14 cellular contexts compared by ENCODE assay signal in the genomic region with DNA sequence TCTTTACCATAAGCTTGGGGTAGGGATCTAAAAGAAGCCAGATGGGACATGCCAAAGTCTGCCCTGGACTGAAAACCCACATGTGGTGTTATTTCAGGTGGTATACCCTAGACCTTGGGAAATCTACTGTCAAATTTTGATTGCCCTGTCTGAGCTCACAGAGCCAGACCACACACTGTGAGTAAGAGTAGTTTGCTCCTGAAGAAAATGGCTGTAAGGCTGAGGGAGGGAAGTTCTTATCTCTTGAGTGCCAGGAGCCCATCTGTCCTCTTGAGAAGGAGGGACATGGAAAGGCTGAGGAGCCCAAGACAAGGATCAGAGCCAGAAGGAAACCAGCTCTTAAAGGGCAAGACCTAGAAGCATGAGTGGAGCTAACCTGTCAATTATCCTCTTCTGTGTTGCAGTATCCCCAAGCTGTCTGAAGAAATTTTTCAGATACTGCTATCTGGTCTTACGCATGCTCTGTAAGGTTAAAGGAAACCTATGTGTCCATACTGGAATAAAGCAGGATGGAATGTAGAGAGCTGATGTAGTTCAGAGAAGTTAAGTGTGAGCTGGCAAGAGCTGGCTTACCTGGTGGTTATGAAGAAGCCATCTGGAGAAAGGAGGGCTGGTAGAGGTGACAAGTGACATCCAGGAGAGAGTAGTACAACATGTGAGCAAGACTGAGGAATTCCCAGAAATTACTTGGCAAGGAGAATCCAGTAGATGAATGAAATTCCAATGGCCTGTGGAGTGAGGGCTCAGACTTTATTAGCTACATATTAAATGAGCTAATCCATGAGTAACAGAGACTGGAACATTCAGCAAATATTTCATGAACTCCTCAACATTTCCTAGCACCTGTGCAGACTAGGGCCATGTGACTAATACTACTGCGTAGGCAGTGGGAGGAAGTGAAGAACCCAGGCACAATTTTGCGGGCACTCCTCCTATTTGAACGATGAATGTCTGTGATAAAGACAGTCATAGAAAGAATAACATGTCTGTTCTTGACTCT.
DNase-seq lines count a peak whose midpoint lies in the region; ATAC-seq and TF ChIP-seq lines count a peak whose summit lies in the region.
"Had no signal": no experiment of that assay in that cellular context is flagged by ENCODE, and none has a peak within 500 bp of the region (broad histone marks: within the 10 kb centered on the region; RNA-seq: fewer than 3 reads in every experiment).

No MANE protein-coding gene starts in this region.

- no peak overlapping the region for H3K14ac ChIP-seq in IMR-90 (replicated peaks; ENCODE audit: low read depth, low read length)

- H2BK5ac ChIP-seq in IMR-90 (ENCODE audit: low read depth, low read length, poor library complexity, severe bottlenecking): no peak overlapping the region

- H3K18ac ChIP-seq in IMR-90 (ENCODE audit: low read depth, low read length): no peak overlapping the region

- H2AFZ ChIP-seq in IMR-90 (replicated peaks; ENCODE audit: low read length, poor library complexity): no peak overlapping the region

- H3K79me1 ChIP-seq in IMR-90 (ENCODE audit: low read depth in 1 of 2, low read length in 2 of 2): no peaks in the 10 kb centered on the region

- H4K20me1 ChIP-seq in IMR-90 (ENCODE audit: insufficient read depth, low read length): no peaks in the 10 kb centered on the region

- H3K9me3 ChIP-seq in IMR-90 (ENCODE audit: control insufficient read depth, insufficient read depth, low read length) (no peaks in the 10 kb centered on the region), body of pancreas (peaks cover 0 to 6% (median 0%) of the 10 kb centered on the region in 3 donors), lung (ENCODE audit: control insufficient read depth in 2 of 2, insufficient read depth in 1 of 2, low read length in 1 of 2) (peaks cover 3 to 5% of the 10 kb centered on the region in 2 donors)
- H3K9me3 ChIP-seq: neutrophil, vagina had no signal

- H2AK9ac ChIP-seq in IMR-90 (replicated peaks; ENCODE audit: low read depth, low read length, poor library complexity): no peak overlapping the region

- no peak overlapping the region for H2BK15ac ChIP-seq in IMR-90 (ENCODE audit: low read depth, low read length)

- no peak overlapping the region for H3K56ac ChIP-seq in IMR-90 (ENCODE audit: extremely low read depth, insufficient read depth, low read length)

- no peak overlapping the region for H4K8ac ChIP-seq in IMR-90 (ENCODE audit: low read depth in 2 of 2, low read length in 2 of 2)

- CTCF ChIA-PET in IMR-90 (lab: Yijun Ruan, JAX): no interaction called here

- no peak overlapping the region for H3K4me2 ChIP-seq in IMR-90 (ENCODE audit: low read depth, low read length)

- H3K4me3 ChIP-seq in IMR-90 (ENCODE audit: insufficient read depth, low read depth, low read length): no peak overlapping the region
- no peak overlapping the region for H3K4me3 ChIP-seq in body of pancreas
- no peak overlapping the region for H3K4me3 ChIP-seq in lung
- H3K4me3 ChIP-seq: vagina had no signal

- TF ChIP-seq POLR2A in IMR-90 (IDR thresholded peaks at IDR 0.05; ENCODE audit: low read depth, low read length) (no peak), body of pancreas (IDR thresholded peaks at IDR 0.05) (peak in 1 of 3 donors; percentile 16)

- no peak for TF ChIP-seq RAD21 in IMR-90 (IDR thresholded peaks at IDR 0.05; ENCODE audit: low read length)

- H2AK5ac ChIP-seq in IMR-90 (ENCODE audit: low read depth, low read length): no peak overlapping the region

- dilution Hi-C loops in IMR-90 (cut with HindIII; ENCODE audit: low sequenced_read_pairs, unreplicated experiment): no loop called here

- H4K5ac ChIP-seq in IMR-90 (ENCODE audit: low read depth, low read length): no peak overlapping the region

- H2BK120ac ChIP-seq in IMR-90 (ENCODE audit: low read depth, low read length): no peak overlapping the region

- TF ChIP-seq CTCF in IMR-90 (conservative IDR thresholded peaks at IDR 0.05; ENCODE audit: low read depth, low read length) (no peak), body of pancreas (IDR thresholded peaks at IDR 0.05) (no peak), lung (IDR thresholded peaks at IDR 0.05; ENCODE audit: control extremely low read depth, extremely low read depth) (no peak)

- H3K9me1 ChIP-seq in IMR-90 (ENCODE audit: insufficient read depth, low read length): no peaks in the 10 kb centered on the region

- ATAC-seq in IMR-90 (ENCODE audit: low read depth) (no peak), body of pancreas (peak; percentile 91), lung (ENCODE audit: insufficient read depth, low FRiP score) (peak; percentile 47), HG03469 (IDR thresholded peaks at IDR 0.05; ENCODE audit: unreplicated experiment) (no peak), GM18909 (IDR thresholded peaks at IDR 0.05; ENCODE audit: poor library complexity, unreplicated experiment) (no peak)
- ATAC-seq: activated naive CD8-positive, alpha-beta T cell treated with anti-CD3 and anti-CD28 coated beads, Interleukin-2, amount 50 U/mL, for 24 hours; activated T-cell treated with anti-CD3 and anti-CD28 coated beads, Interleukin-2, amount 50 U/mL, for 72 hours; stimulated activated naive B cell treated with anti-CD40 and anti-IgM and Interleukin-4, amounts not matched to agents 10 μg/mL and 1 μg/mL and 100 μg/mL, for 72 hours had no signal

- H3K4ac ChIP-seq in IMR-90 (ENCODE audit: low read depth, low read length): no peak overlapping the region

- no peaks in the 10 kb centered on the region for H3K4me1 ChIP-seq in IMR-90 (ENCODE audit: control insufficient read depth, insufficient read depth, low read length)
- H3K4me1 ChIP-seq in body of pancreas: peaks cover 11% of the 10 kb centered on the region
- no peaks in the 10 kb centered on the region for H3K4me1 ChIP-seq in lung (ENCODE audit: control insufficient read depth in 2 of 2, insufficient read depth in 2 of 2, low read length in 2 of 2)
- H3K4me1 ChIP-seq: vagina had no signal

- H3K36me3 ChIP-seq in IMR-90 (ENCODE audit: control insufficient read depth, insufficient read depth, low read length): no peaks in the 10 kb centered on the region
- H3K36me3 ChIP-seq in body of pancreas (replicated peaks in 1 of 2; ENCODE audit: insufficient read depth in 1 of 2, low read depth in 2 of 2): no peaks in the 10 kb centered on the region
- H3K36me3 ChIP-seq in lung (ENCODE audit: control insufficient read depth in 2 of 2, insufficient read depth in 2 of 2, low read length in 2 of 2): no peaks in the 10 kb centered on the region
- H3K36me3 ChIP-seq: neutrophil, vagina had no signal

- H3K23ac ChIP-seq in IMR-90 (ENCODE audit: low read depth, low read length): no peak overlapping the region

- H3K27me3 ChIP-seq in IMR-90 (ENCODE audit: control insufficient read depth, insufficient read depth, low read length): no peaks in the 10 kb centered on the region
- no peaks in the 10 kb centered on the region for H3K27me3 ChIP-seq in body of pancreas
- H3K27me3 ChIP-seq in lung (ENCODE audit: control insufficient read depth, insufficient read depth): no peaks in the 10 kb centered on the region
- H3K27me3 ChIP-seq: neutrophil, vagina had no signal

- no peak overlapping the region for H3K9ac ChIP-seq in IMR-90 (ENCODE audit: low read depth, low read length)

- POLR2A ChIA-PET in IMR-90 (lab: Charles Lee; ENCODE audit: unreplicated experiment): no interaction called here

- BruUV-seq in IMR-90 (replicated peaks; lab: Mats Ljungman, UMichigan): no TSS peak

- no peak overlapping the region for H3K27ac ChIP-seq in IMR-90 (ENCODE audit: insufficient read depth, low read length)
- peak overlapping the region in 2 of 4 donors; percentile 58 to 69 for H3K27ac ChIP-seq in body of pancreas
- H3K27ac ChIP-seq in lung (ENCODE audit: low read depth in 1 of 2, low read length in 1 of 2): no peak overlapping the region
- H3K27ac ChIP-seq: neutrophil, vagina had no signal

- no peak overlapping the region for H4K91ac ChIP-seq in IMR-90 (ENCODE audit: insufficient read depth, low read depth, low read length)

- no peak overlapping the region for H2BK20ac ChIP-seq in IMR-90 (ENCODE audit: low read depth, low read length)

- DNase-seq in ACHN: peak; percentile 95
- peak; percentile 1 for DNase-seq in IMR-90
- peak in 2 of 4 donors; percentile 25 to 39 for DNase-seq in body of pancreas
- DNase-seq in lung (ENCODE audit: low spot score): no peak
- DNase-seq in stimulated activated CD4-positive, alpha-beta T cell treated with anti-CD3 and anti-CD28 coated beads, Interleukin-4, amount 100 ng/mL, for 24 hours: no peak
- no peak for DNase-seq in MV-4-11 (lab: John Stamatoyannopoulos, UW)
- DNase-seq: activated CD4-positive, alpha-beta memory T cell treated with anti-CD3 and anti-CD28 coated beads for 36 hours; activated naive CD8-positive, alpha-beta T cell treated with anti-CD3 and anti-CD28 coated beads, Interleukin-2, amount 50 U/mL, for 24 hours; activated T-cell treated with anti-CD3 and anti-CD28 coated beads, Interleukin-2, amount 50 U/mL, for 72 hours; stimulated activated naive B cell treated with anti-CD40 and anti-IgM and Interleukin-4, amounts not matched to agents 10 μg/mL and 1 μg/mL and 100 μg/mL, for 72 hours had no signal

- no CpG with 5 or more reads among the region's 4 CpGs for WGBS in IMR-90 (ENCODE audit: extremely low coverage in 2 of 2, insufficient read length in 1 of 2), 2 experiments
- WGBS in body of pancreas, 2 donors: 68 to 85% methylated on average over 4 of the region's 4 CpGs
- 88 to 95% methylated on average over 4 of the region's 4 CpGs for WGBS in lung, 2 donors

- intact Hi-C loops in IMR-90 (cut with micrococcal nuclease) (no loop called here), body of pancreas (cut with DNase I) (no loop called here)

- in situ Hi-C loops in ACHN (cut with HindIII; ENCODE audit: low pct_ligation_motif_present, low pct_unique_long_range_greater_than_20kb, low sequenced_read_pairs) (no loop called here), IMR-90 (cut with MboI; ENCODE audit: low sequenced_read_pairs) (no loop called here)

TF ChIP-seq in IMR-90, 13 proteins besides CTCF, POLR2A, EP300 and RAD21:
- no peak for TF ChIP-seq MAFK (IDR thresholded peaks at IDR 0.05; ENCODE audit: low read depth, low read length)
- no peak for TF ChIP-seq RFX5 (IDR thresholded peaks at IDR 0.05; ENCODE audit: low read depth, low read length)

Comparison
In these comparisons a context has a peak if more than half of its experiments do, and no peak if none do; other contexts are left out.
1. DNase-seq: peak in ACHN (single experiment) and IMR-90 (single experiment); none in lung (single experiment), stimulated activated CD4-positive, alpha-beta T cell treated with anti-CD3 and anti-CD28 coated beads, Interleukin-4, amount 100 ng/mL, for 24 hours (single experiment) and MV-4-11 (single experiment).
2. ATAC-seq: peak in body of pancreas (single experiment) and lung (single experiment); none in IMR-90 (single experiment), HG03469 (single experiment) and GM18909 (single experiment).